Comparison of ENCODE assay signal across 9 cellular contexts in genomic region chr1:26829214-26829911, GRCh38. TPM values are rescaled to one million over a fixed set of nuclear protein-coding genes. Genes with fewer than 3 reads are reported as not detected.
DNase-seq lines count a peak whose midpoint lies in the region; ATAC-seq and TF ChIP-seq lines count a peak whose summit lies in the region.
"Had no signal": no experiment of that assay in that cellular context is flagged by ENCODE, and none has a peak within 500 bp of the region (broad histone marks: within the 10 kb centered on the region; RNA-seq: fewer than 3 reads in every experiment).

No MANE protein-coding gene starts in this region.

- intact Hi-C loops in PC-3 (cut with micrococcal nuclease), result no loop called here

- TF ChIP-seq CTCF in PC-3 (conservative IDR thresholded peaks at IDR 0.05; ENCODE audit: low read depth, low read length) (no peak), foreskin keratinocyte (conservative IDR thresholded peaks at IDR 0.05) (no peak)

- no peaks in the 10 kb centered on the region for H4K20me1 ChIP-seq in PC-3 (ENCODE audit: low read length)

- H3K27ac Mint-ChIP-seq in activated naive CD4-positive, alpha-beta T cell treated with anti-CD3 and anti-CD28 coated beads, Interleukin-2, amount 50 U/mL, for 24 hours, result peak overlapping the region; percentile 95
- H3K27ac Mint-ChIP-seq in stimulated activated naive CD8-positive, alpha-beta T cell treated with anti-CD3 and anti-CD28 coated beads, Interleukin-15, amount 100 ng/mL, for 72 hours, result peak overlapping the region in 1 of 2 donors; percentile 83

- BruUV-seq in PC-3 (replicated peaks; lab: Mats Ljungman, UMichigan), result no TSS peak

- CTCF ChIA-PET in PC-3 (lab: Charles Lee), result interaction anchor here (0.7 kb wide), 1 partner anchor 217 kb away, joined by 3 read pairs; no protein-coding TSS in a partner anchor

- peaks cover 21% of the 10 kb centered on the region for H3K36me3 ChIP-seq in PC-3 (ENCODE audit: low read depth, low read length)

- no peaks in the 10 kb centered on the region for H3K27me3 Mint-ChIP-seq in activated naive CD4-positive, alpha-beta T cell treated with anti-CD3 and anti-CD28 coated beads, Interleukin-2, amount 50 U/mL, for 24 hours
- no peaks in the 10 kb centered on the region for H3K27me3 Mint-ChIP-seq in stimulated activated naive CD8-positive, alpha-beta T cell treated with anti-CD3 and anti-CD28 coated beads, Interleukin-15, amount 100 ng/mL, for 72 hours

- H3K36me3 Mint-ChIP-seq in activated naive CD4-positive, alpha-beta T cell treated with anti-CD3 and anti-CD28 coated beads, Interleukin-2, amount 50 U/mL, for 24 hours, result peaks cover 13% of the 10 kb centered on the region

- H3K27ac ChIP-seq in PC-3 (ENCODE audit: low read length) (no peak overlapping the region), foreskin keratinocyte (no peak overlapping the region)

- H3K4me3 ChIP-seq in PC-3 (ENCODE audit: low read length) (no peak overlapping the region; the same call in 1 of the 2 replicates), iPS-18c (ENCODE audit: insufficient read depth, low read depth, low read length) (peak overlapping the region; percentile 28; the same call in 1 of the 2 replicates)

- H3K27me3 ChIP-seq in PC-3 (ENCODE audit: low read length), result no peaks in the 10 kb centered on the region
- H3K27me3 ChIP-seq in foreskin keratinocyte, result no peaks in the 10 kb centered on the region

- POLR2A ChIA-PET in PC-3 (lab: Charles Lee; ENCODE audit: unreplicated experiment), result no interaction called here

- H3K9me2 ChIP-seq in PC-3 (replicated peaks; ENCODE audit: low read length), result no peaks in the 10 kb centered on the region

- no peaks in the 10 kb centered on the region for H3K9me3 Mint-ChIP-seq in activated naive CD4-positive, alpha-beta T cell treated with anti-CD3 and anti-CD28 coated beads, Interleukin-2, amount 50 U/mL, for 24 hours
- no peaks in the 10 kb centered on the region for H3K9me3 Mint-ChIP-seq in stimulated activated naive CD8-positive, alpha-beta T cell treated with anti-CD3 and anti-CD28 coated beads, Interleukin-15, amount 100 ng/mL, for 72 hours

- DNase-seq in activated naive CD4-positive, alpha-beta T cell treated with Interleukin-2 at 50 U/mL for 16 hours, result no peak
- DNase-seq in PC-3 (no peak), foreskin keratinocyte (no peak), HPDE6-E6E7 (ENCODE audit: extremely low spot score) (no peak)
- no peak for DNase-seq in stimulated activated naive CD8-positive, alpha-beta T cell treated with anti-CD3 and anti-CD28 coated beads, Interleukin-15, amount 100 ng/mL, for 72 hours
- DNase-seq: amniotic stem cell had no signal

- ATAC-seq in PC-3 (no peak), foreskin keratinocyte (no peak), GM19351 (IDR thresholded peaks at IDR 0.05; ENCODE audit: unreplicated experiment) (no peak)
- no peak for ATAC-seq in stimulated activated naive CD8-positive, alpha-beta T cell treated with anti-CD3 and anti-CD28 coated beads, Interleukin-15, amount 100 ng/mL, for 72 hours

- H2AFZ ChIP-seq in PC-3 (ENCODE audit: low read length), result no peak overlapping the region

- peaks cover 86% of the 10 kb centered on the region for H3K4me1 Mint-ChIP-seq in activated naive CD4-positive, alpha-beta T cell treated with anti-CD3 and anti-CD28 coated beads, Interleukin-2, amount 50 U/mL, for 24 hours
- peaks cover 84% of the 10 kb centered on the region for H3K4me1 Mint-ChIP-seq in stimulated activated naive CD8-positive, alpha-beta T cell treated with anti-CD3 and anti-CD28 coated beads, Interleukin-15, amount 100 ng/mL, for 72 hours

- H3K4me1 ChIP-seq in PC-3 (ENCODE audit: insufficient read depth, low read length) (peaks cover 41% of the 10 kb centered on the region), foreskin keratinocyte (peaks cover 8% of the 10 kb centered on the region)

- peaks cover 55% of the 10 kb centered on the region for H3K79me2 ChIP-seq in PC-3 (ENCODE audit: low read length)

- H3K4me2 ChIP-seq in PC-3 (ENCODE audit: low read length), result peak overlapping the region; percentile 61; the same call in 1 of the 2 replicates

- H3K9me3 ChIP-seq in PC-3 (ENCODE audit: low read length) (no peaks in the 10 kb centered on the region), iPS-18c (ENCODE audit: control insufficient read depth, insufficient read depth, low read length) (no peaks in the 10 kb centered on the region)

- peak overlapping the region; percentile 94 for H3K4me3 Mint-ChIP-seq in activated naive CD4-positive, alpha-beta T cell treated with anti-CD3 and anti-CD28 coated beads, Interleukin-2, amount 50 U/mL, for 24 hours
- H3K4me3 Mint-ChIP-seq in stimulated activated naive CD8-positive, alpha-beta T cell treated with anti-CD3 and anti-CD28 coated beads, Interleukin-15, amount 100 ng/mL, for 72 hours, result peak overlapping the region; percentile 91 to 95

- no peak overlapping the region for H3K9ac ChIP-seq in PC-3 (ENCODE audit: low read length)

- H3F3A ChIP-seq in PC-3 (ENCODE audit: low read length, unreplicated experiment), result no peaks in the 10 kb centered on the region

RNA-seq across cellular contexts. Expression of gene ZDHHC18, which starts 2.9 kb away (rescaled TPM):
- total RNA-seq in PC-3 (2014; rRNA removed) (18.1 and 26.9 TPM in 2 replicates), foreskin keratinocyte (17.6 and 18.5 TPM in 2 replicates)
- 14.2 and 16.1 TPM in 2 replicates for polyA plus RNA-seq in foreskin keratinocyte

RNA-seq across cellular contexts. Expression of gene SFN, which starts 33.6 kb away (rescaled TPM):
- total RNA-seq in PC-3 (2014; rRNA removed), result 411 and 577 TPM in 2 replicates
- 2,642 and 2,753 TPM in 2 replicates for total RNA-seq in foreskin keratinocyte
- 4,130 and 4,582 TPM in 2 replicates for polyA plus RNA-seq in foreskin keratinocyte

RNA-seq across cellular contexts. Expression of gene PIGV, which starts 41.6 kb away (rescaled TPM):
- 6.0 and 8.8 TPM in 2 replicates for total RNA-seq in PC-3 (2014; rRNA removed)
- 11.7 and 11.9 TPM in 2 replicates for total RNA-seq in foreskin keratinocyte
- polyA plus RNA-seq in foreskin keratinocyte, result 8.7 and 9.4 TPM in 2 replicates
